Comparison of ENCODE assay signal across 8 cellular contexts in genomic region chr2:210003394-210003793, GRCh38. TPM values are rescaled to one million over a fixed set of nuclear protein-coding genes. Genes with fewer than 3 reads are reported as not detected.
DNase-seq lines count a peak whose midpoint lies in the region; ATAC-seq and TF ChIP-seq lines count a peak whose summit lies in the region.

No MANE protein-coding gene starts in this region.

- intact Hi-C loops in breast epithelium (cut with DNase I; ENCODE audit: low total_unique reads): no loop called here

- H3K4me3 ChIP-seq in LNCaP clone FGC (ENCODE audit: low read depth, low read length) (peak overlapping the region; percentile 98), breast epithelium (peak overlapping the region; percentile 67 to 90 (median 79)), mucosa of stomach (ENCODE audit: low read length) (peak overlapping the region; percentile 66)

- DNase-seq in AML-193 (lab: John Stamatoyannopoulos, UW) (peak; percentile 85 to 86), LNCaP clone FGC (ENCODE audit: low read depth) (no peak), breast epithelium (ENCODE audit: low spot score in 2 of 2) (no peak), GM20000 (ENCODE audit: low spot score) (no peak)
- DNase-seq in activated CD8-positive, alpha-beta memory T cell treated with anti-CD3 and anti-CD28 coated beads, Interleukin-2, amount 50 U/mL, for 48 hours: no peak

- no peaks in the 10 kb centered on the region for H3K9me3 ChIP-seq in breast epithelium
- H3K9me3 ChIP-seq in mucosa of stomach (ENCODE audit: control insufficient read depth, low read length): no peaks in the 10 kb centered on the region

- ATAC-seq in GM18861 (IDR thresholded peaks at IDR 0.05; ENCODE audit: unreplicated experiment) (no peak), GM21737 (IDR thresholded peaks at IDR 0.05; ENCODE audit: unreplicated experiment) (no peak)

- no peak overlapping the region for H3K27ac ChIP-seq in breast epithelium

- TF ChIP-seq CTCF in LNCaP clone FGC (IDR thresholded peaks at IDR 0.05; ENCODE audit: control insufficient read depth, extremely low read depth, insufficient read depth): no peak
- no peak for TF ChIP-seq CTCF in breast epithelium (IDR thresholded peaks at IDR 0.05)
- TF ChIP-seq CTCF in GM20000 (IDR thresholded peaks at IDR 0.05; ENCODE audit: extremely low read depth, missing control alignments): no peak

- no peaks in the 10 kb centered on the region for H3K27me3 ChIP-seq in breast epithelium
- no peaks in the 10 kb centered on the region for H3K27me3 ChIP-seq in mucosa of stomach (ENCODE audit: control insufficient read depth, insufficient read depth, low read length)

- TF ChIP-seq POLR2A in breast epithelium (IDR thresholded peaks at IDR 0.05): no peak

- H3K36me3 ChIP-seq in breast epithelium (no peaks in the 10 kb centered on the region), mucosa of stomach (ENCODE audit: control insufficient read depth, insufficient read depth, low read length) (no peaks in the 10 kb centered on the region)

- H3K9ac ChIP-seq in mucosa of stomach (ENCODE audit: low read length): peak overlapping the region; percentile 56

- peaks cover 0 to 9% of the 10 kb centered on the region in 2 donors for H3K4me1 ChIP-seq in breast epithelium
- peaks cover 18% of the 10 kb centered on the region for H3K4me1 ChIP-seq in mucosa of stomach (ENCODE audit: control insufficient read depth, insufficient read depth, low read length)

RNA-seq across cellular contexts. Expression of gene RPE, which starts 1.0 kb away (rescaled TPM):
- total RNA-seq in breast epithelium: 10 to 100 TPM; 48.8 to 68.2 (median 55.4) TPM

Comparison
In these comparisons a context has a peak if more than half of its experiments do, and no peak if none do; other contexts are left out.
1. DNase-seq: peak in AML-193 (2 of 2); none in LNCaP clone FGC (single experiment), breast epithelium (0 of 2), GM20000 (single experiment) and activated CD8-positive, alpha-beta memory T cell treated with anti-CD3 and anti-CD28 coated beads, Interleukin-2, amount 50 U/mL, for 48 hours (single experiment).
2. Peak in every context shown above with its lines, with median percentiles within 50 percentile points of each other: H3K4me3 ChIP-seq.